Comparison of ENCODE assay signal across 23 cellular contexts in the genomic region with DNA sequence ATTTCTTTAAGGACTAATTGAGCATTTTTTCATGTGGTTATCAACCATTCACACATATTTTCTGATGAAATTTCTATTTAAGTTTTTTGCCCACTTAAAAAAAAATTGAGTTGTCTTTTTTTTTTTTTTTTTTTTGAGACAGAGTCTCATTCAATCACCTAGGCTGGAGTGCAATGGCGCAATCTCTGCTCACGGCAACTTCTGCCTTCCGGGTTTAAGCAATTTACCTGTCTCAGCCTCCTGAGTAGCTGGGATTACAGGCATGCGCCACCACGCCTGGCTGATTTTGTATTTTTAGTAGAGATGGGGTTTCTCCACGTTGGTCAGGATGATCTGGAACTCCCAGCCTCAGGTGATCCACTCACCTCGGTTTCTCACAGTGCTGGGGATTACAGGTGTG.
"Had no signal": no experiment of that assay in that cellular context is flagged by ENCODE, and none has a peak within 500 bp of the region (broad histone marks: within the 10 kb centered on the region; RNA-seq: fewer than 3 reads in every experiment).

No MANE protein-coding gene starts in this region.

- H3K4me3 ChIP-seq: left ventricle myocardium inferior, lung, ovary, right atrium auricular region, skin epidermis, stomach, testis, tibial artery, upper lobe of left lung, vagina had no signal

- FAIRE-seq: islet of Langerhans, kidney had no signal

- H3K27me3 ChIP-seq: ovary, right atrium auricular region, stomach, testis, tibial artery, upper lobe of left lung, vagina had no signal

- DNase-seq: hypothalamus; immature natural killer cell; kidney; left ventricle myocardium inferior; naive B cell; ovary; stimulated activated CD4-positive, alpha-beta T cell treated with anti-CD3 and anti-CD28 coated beads, Interleukin-12 subunit alpha, Interleukin-12 subunit beta, amount 100 ng/mL, for 4 hours; stimulated activated CD4-positive, alpha-beta T cell treated with anti-CD3 and anti-CD28 coated beads, Interleukin-15, amount 100 ng/mL, for 24 hours; stimulated activated CD4-positive, alpha-beta T cell treated with anti-CD3 and anti-CD28 coated beads, Interleukin-2, amount 100 ng/mL, for 24 hours; stimulated activated CD4-positive, alpha-beta T cell treated with anti-CD3 and anti-CD28 coated beads, Interleukin-4, amount 100 ng/mL, for 1 hour; stimulated activated naive B cell treated with anti-CD40 and anti-IgM and Interleukin-4, amounts not matched to agents 10 μg/mL and 1 μg/mL and 100 μg/mL, for 72 hours; stimulated activated naive CD8-positive, alpha-beta T cell treated with anti-CD3 and anti-CD28 coated beads, Interleukin-15, Interleukin-2, amounts not matched to agents 100 U/mL and 50 U/mL, for 24 hours; stomach; testis; tibial artery; upper lobe of left lung had no signal

- H3K9me3 ChIP-seq: left ventricle myocardium inferior, ovary, right atrium auricular region, stomach, testis, tibial artery, upper lobe of left lung, vagina had no signal

- H3K27ac ChIP-seq: left ventricle myocardium inferior, ovary, right atrium auricular region, skin epidermis, stomach, tibial artery, upper lobe of left lung, vagina had no signal

- H3K36me3 ChIP-seq: ovary had no signal

- ATAC-seq: natural killer cell treated with Interleukin-12 subunit alpha and Interleukin-12 subunit beta and Interleukin-15 and Interleukin-18, amount 100 ng/mL, for 72 hours; sciatic nerve; stimulated activated naive B cell treated with anti-CD40 and anti-IgM and Interleukin-4, amounts not matched to agents 10 μg/mL and 1 μg/mL and 100 μg/mL, for 72 hours; stimulated activated naive CD8-positive, alpha-beta T cell treated with anti-CD3 and anti-CD28 coated beads, Interleukin-15, Interleukin-2, amounts not matched to agents 100 U/mL and 50 U/mL, for 24 hours had no signal
